In genomic region chr3:195850857-195851531, GRCh38 we compare ENCODE assay signal across 1 cellular context.
A peak's percentile ranks its signal among the peaks of the same experiment; 100 is the strongest.
TF ChIP-seq lines count a peak whose summit lies in the region.

No MANE protein-coding gene starts in this region.

TF ChIP-seq in K562, 482 proteins besides CTCF, POLR2A, EP300 and RAD21 (continued from another document and continues in another):
- TF ChIP-seq BCLAF1 (IDR thresholded peaks at IDR 0.05; ENCODE audit: borderline replicate concordance in 1 of 2, control insufficient read depth in 1 of 2, low read depth in 2 of 2, low read length in 1 of 2), result 0 out of 4 replicates have a peak, but pooled peaks of 1 of the 2 experiments have one; percentile 48
- TF ChIP-seq PCBP2 (IDR thresholded peaks at IDR 0.05; ENCODE audit: low read depth, low read length, poor library complexity, severe bottlenecking), result no peak
- TF ChIP-seq MTA1 (IDR thresholded peaks at IDR 0.05; ENCODE audit: borderline replicate concordance), result 0 out of 2 replicates have a peak, but pooled peaks have one; percentile 30
- no peak for TF ChIP-seq ZNF609 (CRISPR knock-in tag; IDR thresholded peaks at IDR 0.05; ENCODE audit: borderline replicate concordance)
- TF ChIP-seq MLLT1 (IDR thresholded peaks at IDR 0.05), result peak in 1 of 2 experiments; percentile 98; a peak in 2 of 4 replicates
- 0 out of 4 replicates have a peak, but pooled peaks of 1 of the 2 experiments have one; percentile 38 for TF ChIP-seq KDM1A (IDR thresholded peaks at IDR 0.05)
- TF ChIP-seq CXXC5 (CRISPR knock-in tag; IDR thresholded peaks at IDR 0.05), result peak; percentile 71
- no peak for TF ChIP-seq KLF6 (CRISPR knock-in tag; IDR thresholded peaks at IDR 0.05; ENCODE audit: borderline replicate concordance)
- no peak for TF ChIP-seq GATAD2A (IDR thresholded peaks at IDR 0.05)
- peak; percentile 62; the same call in 1 of the 2 replicates for TF ChIP-seq KDM2B (CRISPR knock-in tag; IDR thresholded peaks at IDR 0.05)
- 0 out of 2 replicates have a peak, but pooled peaks have one; percentile 54 for TF ChIP-seq CBX1 (IDR thresholded peaks at IDR 0.05; ENCODE audit: low read depth)
- peak; percentile 94 for TF ChIP-seq SP1 (CRISPR knock-in tag; IDR thresholded peaks at IDR 0.05)
- TF ChIP-seq ZFP36 (IDR thresholded peaks at IDR 0.05; ENCODE audit: low read depth, low read length, partially characterized antibody), result peak; percentile 34
- 0 out of 2 replicates have a peak, but pooled peaks have one; percentile 15 for TF ChIP-seq PTBP1 (IDR thresholded peaks at IDR 0.05; ENCODE audit: low read depth, low read length)
- no peak for TF ChIP-seq POLR2AphosphoS2 (IDR thresholded peaks at IDR 0.05; ENCODE audit: low read length)
- no peak for TF ChIP-seq ZNF436 (CRISPR knock-in tag; IDR thresholded peaks at IDR 0.05)
- peak; percentile 57; the same call in 1 of the 2 replicates for TF ChIP-seq MGA (IDR thresholded peaks at IDR 0.05)
- TF ChIP-seq ARID3A (IDR thresholded peaks at IDR 0.05; ENCODE audit: borderline replicate concordance, low read depth, low read length), result 0 out of 2 replicates have a peak, but pooled peaks have one; percentile 33
- TF ChIP-seq SRSF7 (optimal IDR thresholded peaks at IDR 0.05; ENCODE audit: low read depth, low read length), result no peak
- peak; percentile 37; the same call in 1 of the 2 replicates for TF ChIP-seq FOSL1 (tag; conservative IDR thresholded peaks at IDR 0.05)
- TF ChIP-seq TRIM28 (IDR thresholded peaks at IDR 0.05), result no peak
- no peak for TF ChIP-seq MYBL2 (IDR thresholded peaks at IDR 0.05; ENCODE audit: low read depth)
- no peak for TF ChIP-seq MYBL2 (CRISPR knock-in tag; IDR thresholded peaks at IDR 0.05; ENCODE audit: borderline replicate concordance)
- no peak for TF ChIP-seq HNRNPL (IDR thresholded peaks at IDR 0.05; ENCODE audit: low read depth, low read length)
- TF ChIP-seq E2F5 (CRISPR knock-in tag; IDR thresholded peaks at IDR 0.05), result 0 out of 2 replicates have a peak, but pooled peaks have one; percentile 65
- peak; percentile 72; the same call in 1 of the 2 replicates for TF ChIP-seq E2F1 (CRISPR knock-in tag; IDR thresholded peaks at IDR 0.05)
- TF ChIP-seq PML (IDR thresholded peaks at IDR 0.05; ENCODE audit: low read length), result peak; percentile 49; the same call in 1 of the 2 replicates
- TF ChIP-seq SMC3 (conservative IDR thresholded peaks at IDR 0.05; ENCODE audit: insufficient read depth, low read depth, low read length), result peak; percentile 100
- peak; percentile 66 to 73; a peak in 2 of 4 replicates for TF ChIP-seq TBL1XR1 (IDR thresholded peaks at IDR 0.05; ENCODE audit: low read length in 2 of 2)
- TF ChIP-seq HDAC1 (IDR thresholded peaks at IDR 0.05), result no peak
